25 cellular contexts compared by ENCODE assay signal in the genomic region with DNA sequence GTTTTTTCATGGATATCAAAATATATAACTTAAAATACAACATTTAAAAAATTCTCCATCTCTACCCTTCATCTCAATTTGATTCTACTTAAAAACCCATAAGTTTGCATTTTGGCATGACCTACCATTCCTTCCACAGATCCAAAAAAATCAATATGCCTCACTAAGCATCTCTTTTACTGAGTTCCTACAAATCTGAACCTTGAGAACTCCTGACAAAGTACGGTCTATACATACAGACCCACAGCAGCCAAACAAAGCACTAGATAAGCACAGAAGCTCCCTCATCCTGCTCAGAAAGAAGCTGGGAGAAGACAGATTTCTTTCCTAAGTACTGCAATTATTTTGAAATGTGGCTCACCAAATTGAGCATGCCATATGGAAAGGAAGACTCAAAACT.
"Had no signal": no experiment of that assay in that cellular context is flagged by ENCODE, and none has a peak within 500 bp of the region (broad histone marks: within the 10 kb centered on the region; RNA-seq: fewer than 3 reads in every experiment).

No MANE protein-coding gene starts in this region.

- DNase-seq: cortex of kidney; effector memory CD8-positive, alpha-beta T cell; erythroblast; esophagus squamous epithelium; foreskin melanocyte; hypothalamus; immature natural killer cell; islet precursor cell; kidney glomerular epithelial cell; left colon; left ventricle myocardium inferior; lower lobe of right lung; natural killer cell; pancreas; stimulated activated CD4-positive, alpha-beta T cell treated with anti-CD3 and anti-CD28 coated beads, Interleukin-12 subunit alpha, Interleukin-12 subunit beta, amount 100 ng/mL, for 4 hours; stimulated activated CD4-positive, alpha-beta T cell treated with anti-CD3 and anti-CD28 coated beads, Interleukin-1b, Interleukin-23, amount 100 ng/mL, for 48 hours; stimulated activated CD4-positive, alpha-beta T cell treated with anti-CD3 and anti-CD28 coated beads, Interleukin-4, amount 100 ng/mL, for 24 hours; stimulated activated naive CD4-positive, alpha-beta T cell treated with Interleukin-2 at 50 U/mL for 16 hours; substantia nigra; testis; tibial artery had no signal

- ATAC-seq: effector memory CD8-positive, alpha-beta T cell; left colon; lower lobe of right lung; natural killer cell; pancreas; sciatic nerve; stimulated activated effector memory CD8-positive, alpha-beta T cell treated with anti-CD3 and anti-CD28 coated beads, Interleukin-12 subunit alpha, Interleukin-12 subunit beta, amount 100 ng/mL, for 72 hours had no signal

- H3K4me3 ChIP-seq: esophagus squamous epithelium, left ventricle myocardium inferior, lower lobe of right lung, pancreas, smooth muscle cell, testis, tibial artery had no signal

- H3K27ac ChIP-seq: esophagus squamous epithelium, left ventricle myocardium inferior, lower lobe of right lung, neutrophil, pancreas, testis, tibial artery had no signal

- H3K27me3 ChIP-seq: esophagus squamous epithelium, neutrophil, pancreas, testis, tibial artery had no signal

- H3K36me3 ChIP-seq: esophagus squamous epithelium, left ventricle myocardium inferior, lower lobe of right lung, neutrophil, pancreas, tibial artery had no signal

- H3K4me1 ChIP-seq: esophagus squamous epithelium, left ventricle myocardium inferior, lower lobe of right lung, testis, tibial artery had no signal

- H3K9me3 ChIP-seq: esophagus squamous epithelium, left ventricle myocardium inferior, lower lobe of right lung, neutrophil, pancreas, testis, tibial artery had no signal
